Comparison of ENCODE assay signal across 8 cellular contexts in genomic region chr4:26321326-26322276, GRCh38. TPM values are rescaled to one million over a fixed set of nuclear protein-coding genes. Genes with fewer than 3 reads are reported as not detected.
DNase-seq lines count a peak whose midpoint lies in the region; ATAC-seq lines count a peak whose summit lies in the region.

No MANE protein-coding gene starts in this region.

- H3K27ac ChIP-seq in esophagus (ENCODE audit: low read depth in 2 of 2, low read length in 1 of 2) (peak overlapping the region; percentile 96 to 99), urinary bladder (ENCODE audit: low read depth) (peak overlapping the region; percentile 91)

- H2AFZ ChIP-seq in neuron (ENCODE audit: low read depth, low read length) = peak overlapping the region; percentile 17

- WGBS in esophagus, 2 donors = 0 to 1% methylated on average over 49 to 58 of the region's 58 CpGs
- under 1% methylated on average over 58 of the region's 58 CpGs for WGBS in urinary bladder

- H3K9me3 ChIP-seq in esophagus (ENCODE audit: control insufficient read depth in 2 of 2, insufficient read depth in 1 of 2, low read depth in 1 of 2, low read length in 1 of 2) = peaks cover 0 to 3% of the 10 kb centered on the region in 2 donors
- no peaks in the 10 kb centered on the region for H3K9me3 ChIP-seq in neuron (ENCODE audit: low read length)

- no peaks in the 10 kb centered on the region for H3K27me3 ChIP-seq in esophagus (ENCODE audit: control insufficient read depth in 1 of 2, insufficient read depth in 2 of 2, low read length in 2 of 2)
- H3K27me3 ChIP-seq in neuron (ENCODE audit: insufficient read depth, low read length) = no peaks in the 10 kb centered on the region

- H3K4me3 ChIP-seq in esophagus (ENCODE audit: low read depth in 1 of 2, low read length in 2 of 2) (peak overlapping the region; percentile 71 to 93), neuron (ENCODE audit: low read length) (peak overlapping the region; percentile 96), urinary bladder (ENCODE audit: low read depth, low read length) (peak overlapping the region; percentile 90)

- H3K4me1 ChIP-seq in esophagus (ENCODE audit: control insufficient read depth in 2 of 2, insufficient read depth in 2 of 2, low read length in 1 of 2) (peaks cover 0 to 3% of the 10 kb centered on the region in 2 donors), neuron (ENCODE audit: insufficient read depth, low read length) (peaks cover 22% of the 10 kb centered on the region), urinary bladder (ENCODE audit: insufficient read depth) (no peaks in the 10 kb centered on the region)

- H3K36me3 ChIP-seq in esophagus (ENCODE audit: control insufficient read depth in 2 of 2, insufficient read depth in 2 of 2, low read length in 1 of 2) (no peaks in the 10 kb centered on the region), neuron (ENCODE audit: insufficient read depth, low read length) (no peaks in the 10 kb centered on the region), urinary bladder (ENCODE audit: insufficient read depth) (no peaks in the 10 kb centered on the region)

- no peak for ATAC-seq in GM18517 (IDR thresholded peaks at IDR 0.05; ENCODE audit: unreplicated experiment)

- DNase-seq in EH (ENCODE audit: low read depth) (peak; percentile 45), NAMALWA (ENCODE audit: low spot score) (peak; percentile 54), activated T-cell treated with anti-CD3 and anti-CD28 coated beads for 1 hour (ENCODE audit: low read depth) (peak; percentile 16), NCI-H1694 (lab: John Stamatoyannopoulos, UW) (no peak)

RNA-seq across cellular contexts. Expression of gene RBPJ, which starts 0.8 kb away (rescaled TPM):
- polyA plus RNA-seq in esophagus (10 to 100 TPM; 11.8 to 25.9 TPM), urinary bladder (39.5 TPM)
- 185 TPM for total RNA-seq in urinary bladder
